Comparison of ENCODE assay signal across 1 cellular context in the genomic region with DNA sequence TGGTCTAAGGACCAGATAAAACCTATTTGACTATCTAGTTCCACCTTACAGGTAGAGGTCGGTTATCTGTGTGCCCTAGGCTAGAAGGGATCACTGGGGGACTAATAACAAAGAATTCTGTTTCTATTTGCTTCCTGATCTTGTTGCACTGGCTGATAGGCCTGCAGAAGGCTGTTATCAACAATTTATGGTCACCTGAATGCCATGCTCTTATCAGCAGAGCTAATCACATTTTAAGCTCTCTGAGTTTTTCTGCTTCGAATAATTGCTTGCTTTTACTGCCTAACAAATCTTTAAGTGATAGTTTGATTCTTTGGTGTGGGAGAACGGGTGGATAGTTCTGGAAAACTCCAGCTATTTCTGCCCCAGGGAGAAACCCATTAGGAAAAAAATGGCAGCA.
TF ChIP-seq lines count a peak whose summit lies in the region.

No MANE protein-coding gene starts in this region.

TF ChIP-seq in HepG2, 621 proteins besides CTCF, POLR2A, EP300 and RAD21 (continued from another document):
- TF ChIP-seq, protein P1, sequence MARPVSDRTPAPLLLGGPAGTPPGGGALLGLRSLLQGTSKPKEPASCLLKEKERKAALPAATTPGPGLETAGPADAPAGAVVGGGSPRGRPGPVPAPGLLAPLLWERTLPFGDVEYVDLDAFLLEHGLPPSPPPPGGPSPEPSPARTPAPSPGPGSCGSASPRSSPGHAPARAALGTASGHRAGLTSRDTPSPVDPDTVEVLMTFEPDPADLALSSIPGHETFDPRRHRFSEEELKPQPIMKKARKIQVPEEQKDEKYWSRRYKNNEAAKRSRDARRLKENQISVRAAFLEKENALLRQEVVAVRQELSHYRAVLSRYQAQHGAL (CRISPR knock-in tag; IDR thresholded peaks at IDR 0.05; ENCODE audit: not compliant biosample characterization): no peak
- TF ChIP-seq ZNF776 (CRISPR knock-in tag; IDR thresholded peaks at IDR 0.05) (no peak), ATF7-NPFF (CRISPR knock-in tag; IDR thresholded peaks at IDR 0.05; ENCODE audit: low read depth) (no peak), ZNF678 (CRISPR knock-in tag; IDR thresholded peaks at IDR 0.05) (no peak), ZNF761 (CRISPR knock-in tag; conservative IDR thresholded peaks at IDR 0.05) (no peak), HNRNPUL1 (IDR thresholded peaks at IDR 0.05; ENCODE audit: low read depth, low read length) (no peak), ZNF253 (CRISPR knock-in tag; IDR thresholded peaks at IDR 0.05; ENCODE audit: borderline replicate concordance) (no peak), MIXL1 (CRISPR knock-in tag; IDR thresholded peaks at IDR 0.05) (no peak), ZNF614 (CRISPR knock-in tag; IDR thresholded peaks at IDR 0.05; ENCODE audit: borderline replicate concordance) (no peak), LCORL (IDR thresholded peaks at IDR 0.05) (no peak), LCORL (CRISPR knock-in tag; IDR thresholded peaks at IDR 0.05) (no peak), ZNF7 (CRISPR knock-in tag; IDR thresholded peaks at IDR 0.05) (no peak), MATR3 (CRISPR knock-in tag; IDR thresholded peaks at IDR 0.05) (no peak), TBX3 (IDR thresholded peaks at IDR 0.05; ENCODE audit: borderline replicate concordance) (no peak)
- TF ChIP-seq, protein P2, sequence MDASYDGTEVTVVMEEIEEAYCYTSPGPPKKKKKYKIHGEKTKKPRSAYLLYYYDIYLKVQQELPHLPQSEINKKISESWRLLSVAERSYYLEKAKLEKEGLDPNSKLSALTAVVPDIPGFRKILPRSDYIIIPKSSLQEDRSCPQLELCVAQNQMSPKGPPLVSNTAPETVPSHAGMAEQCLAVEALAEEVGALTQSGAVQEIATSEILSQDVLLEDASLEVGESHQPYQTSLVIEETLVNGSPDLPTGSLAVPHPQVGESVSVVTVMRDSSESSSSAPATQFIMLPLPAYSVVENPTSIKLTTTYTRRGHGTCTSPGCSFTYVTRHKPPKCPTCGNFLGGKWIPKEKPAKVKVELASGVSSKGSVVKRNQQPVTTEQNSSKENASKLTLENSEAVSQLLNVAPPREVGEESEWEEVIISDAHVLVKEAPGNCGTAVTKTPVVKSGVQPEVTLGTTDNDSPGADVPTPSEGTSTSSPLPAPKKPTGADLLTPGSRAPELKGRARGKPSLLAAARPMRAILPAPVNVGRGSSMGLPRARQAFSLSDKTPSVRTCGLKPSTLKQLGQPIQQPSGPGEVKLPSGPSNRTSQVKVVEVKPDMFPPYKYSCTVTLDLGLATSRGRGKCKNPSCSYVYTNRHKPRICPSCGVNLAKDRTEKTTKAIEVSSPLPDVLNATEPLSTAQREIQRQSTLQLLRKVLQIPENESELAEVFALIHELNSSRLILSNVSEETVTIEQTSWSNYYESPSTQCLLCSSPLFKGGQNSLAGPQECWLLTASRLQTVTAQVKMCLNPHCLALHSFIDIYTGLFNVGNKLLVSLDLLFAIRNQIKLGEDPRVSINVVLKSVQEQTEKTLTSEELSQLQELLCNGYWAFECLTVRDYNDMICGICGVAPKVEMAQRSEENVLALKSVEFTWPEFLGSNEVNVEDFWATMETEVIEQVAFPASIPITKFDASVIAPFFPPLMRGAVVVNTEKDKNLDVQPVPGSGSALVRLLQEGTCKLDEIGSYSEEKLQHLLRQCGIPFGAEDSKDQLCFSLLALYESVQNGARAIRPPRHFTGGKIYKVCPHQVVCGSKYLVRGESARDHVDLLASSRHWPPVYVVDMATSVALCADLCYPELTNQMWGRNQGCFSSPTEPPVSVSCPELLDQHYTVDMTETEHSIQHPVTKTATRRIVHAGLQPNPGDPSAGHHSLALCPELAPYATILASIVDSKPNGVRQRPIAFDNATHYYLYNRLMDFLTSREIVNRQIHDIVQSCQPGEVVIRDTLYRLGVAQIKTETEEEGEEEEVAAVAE (CRISPR knock-in tag; IDR thresholded peaks at IDR 0.05; ENCODE audit: borderline replicate concordance): no peak
- TF ChIP-seq, protein P3, sequence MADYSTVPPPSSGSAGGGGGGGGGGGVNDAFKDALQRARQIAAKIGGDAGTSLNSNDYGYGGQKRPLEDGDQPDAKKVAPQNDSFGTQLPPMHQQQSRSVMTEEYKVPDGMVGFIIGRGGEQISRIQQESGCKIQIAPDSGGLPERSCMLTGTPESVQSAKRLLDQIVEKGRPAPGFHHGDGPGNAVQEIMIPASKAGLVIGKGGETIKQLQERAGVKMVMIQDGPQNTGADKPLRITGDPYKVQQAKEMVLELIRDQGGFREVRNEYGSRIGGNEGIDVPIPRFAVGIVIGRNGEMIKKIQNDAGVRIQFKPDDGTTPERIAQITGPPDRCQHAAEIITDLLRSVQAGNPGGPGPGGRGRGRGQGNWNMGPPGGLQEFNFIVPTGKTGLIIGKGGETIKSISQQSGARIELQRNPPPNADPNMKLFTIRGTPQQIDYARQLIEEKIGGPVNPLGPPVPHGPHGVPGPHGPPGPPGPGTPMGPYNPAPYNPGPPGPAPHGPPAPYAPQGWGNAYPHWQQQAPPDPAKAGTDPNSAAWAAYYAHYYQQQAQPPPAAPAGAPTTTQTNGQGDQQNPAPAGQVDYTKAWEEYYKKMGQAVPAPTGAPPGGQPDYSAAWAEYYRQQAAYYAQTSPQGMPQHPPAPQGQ (CRISPR knock-in tag; IDR thresholded peaks at IDR 0.05; ENCODE audit: borderline replicate concordance): no peak
- TF ChIP-seq, protein P4, sequence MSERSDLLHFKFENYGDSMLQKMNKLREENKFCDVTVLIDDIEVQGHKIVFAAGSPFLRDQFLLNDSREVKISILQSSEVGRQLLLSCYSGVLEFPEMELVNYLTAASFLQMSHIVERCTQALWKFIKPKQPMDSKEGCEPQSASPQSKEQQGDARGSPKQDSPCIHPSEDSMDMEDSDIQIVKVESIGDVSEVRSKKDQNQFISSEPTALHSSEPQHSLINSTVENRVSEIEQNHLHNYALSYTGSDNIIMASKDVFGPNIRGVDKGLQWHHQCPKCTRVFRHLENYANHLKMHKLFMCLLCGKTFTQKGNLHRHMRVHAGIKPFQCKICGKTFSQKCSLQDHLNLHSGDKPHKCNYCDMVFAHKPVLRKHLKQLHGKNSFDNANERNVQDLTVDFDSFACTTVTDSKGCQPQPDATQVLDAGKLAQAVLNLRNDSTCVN (CRISPR knock-in tag; IDR thresholded peaks at IDR 0.05; ENCODE audit: borderline replicate concordance): no peak
- TF ChIP-seq, protein P5, sequence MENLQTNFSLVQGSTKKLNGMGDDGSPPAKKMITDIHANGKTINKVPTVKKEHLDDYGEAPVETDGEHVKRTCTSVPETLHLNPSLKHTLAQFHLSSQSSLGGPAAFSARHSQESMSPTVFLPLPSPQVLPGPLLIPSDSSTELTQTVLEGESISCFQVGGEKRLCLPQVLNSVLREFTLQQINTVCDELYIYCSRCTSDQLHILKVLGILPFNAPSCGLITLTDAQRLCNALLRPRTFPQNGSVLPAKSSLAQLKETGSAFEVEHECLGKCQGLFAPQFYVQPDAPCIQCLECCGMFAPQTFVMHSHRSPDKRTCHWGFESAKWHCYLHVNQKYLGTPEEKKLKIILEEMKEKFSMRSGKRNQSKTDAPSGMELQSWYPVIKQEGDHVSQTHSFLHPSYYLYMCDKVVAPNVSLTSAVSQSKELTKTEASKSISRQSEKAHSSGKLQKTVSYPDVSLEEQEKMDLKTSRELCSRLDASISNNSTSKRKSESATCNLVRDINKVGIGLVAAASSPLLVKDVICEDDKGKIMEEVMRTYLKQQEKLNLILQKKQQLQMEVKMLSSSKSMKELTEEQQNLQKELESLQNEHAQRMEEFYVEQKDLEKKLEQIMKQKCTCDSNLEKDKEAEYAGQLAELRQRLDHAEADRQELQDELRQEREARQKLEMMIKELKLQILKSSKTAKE (CRISPR knock-in tag; IDR thresholded peaks at IDR 0.05; ENCODE audit: borderline replicate concordance): no peak
- TF ChIP-seq, protein P6, sequence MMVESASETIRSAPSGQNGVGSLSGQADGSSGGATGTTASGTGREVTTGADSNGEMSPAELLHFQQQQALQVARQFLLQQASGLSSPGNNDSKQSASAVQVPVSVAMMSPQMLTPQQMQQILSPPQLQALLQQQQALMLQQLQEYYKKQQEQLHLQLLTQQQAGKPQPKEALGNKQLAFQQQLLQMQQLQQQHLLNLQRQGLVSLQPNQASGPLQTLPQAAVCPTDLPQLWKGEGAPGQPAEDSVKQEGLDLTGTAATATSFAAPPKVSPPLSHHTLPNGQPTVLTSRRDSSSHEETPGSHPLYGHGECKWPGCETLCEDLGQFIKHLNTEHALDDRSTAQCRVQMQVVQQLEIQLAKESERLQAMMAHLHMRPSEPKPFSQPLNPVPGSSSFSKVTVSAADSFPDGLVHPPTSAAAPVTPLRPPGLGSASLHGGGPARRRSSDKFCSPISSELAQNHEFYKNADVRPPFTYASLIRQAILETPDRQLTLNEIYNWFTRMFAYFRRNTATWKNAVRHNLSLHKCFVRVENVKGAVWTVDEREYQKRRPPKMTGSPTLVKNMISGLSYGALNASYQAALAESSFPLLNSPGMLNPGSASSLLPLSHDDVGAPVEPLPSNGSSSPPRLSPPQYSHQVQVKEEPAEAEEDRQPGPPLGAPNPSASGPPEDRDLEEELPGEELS (CRISPR knock-in tag; IDR thresholded peaks at IDR 0.05): no peak
